ENCODE assay signal across 27 cellular contexts in genomic region chr16:27349276-27349675, GRCh38. TPM values are rescaled to one million over a fixed set of nuclear protein-coding genes. Genes with fewer than 3 reads are reported as not detected.
A peak's percentile ranks its signal among the peaks of the same experiment; 100 is the strongest.
DNase-seq lines count a peak whose midpoint lies in the region; ATAC-seq lines count a peak whose summit lies in the region.
"Had no signal": no experiment of that assay in that cellular context is flagged by ENCODE, and none has a peak within 500 bp of the region (broad histone marks: within the 10 kb centered on the region; RNA-seq: fewer than 3 reads in every experiment).

No MANE protein-coding gene starts in this region.

- POLR2A ChIA-PET in activated CD4-positive, alpha-beta T cell treated with anti-CD3 and anti-CD28 coated beads, Interleukin-2, amount 10 ng/mL, durations not matched to agents 7 days and 5 days (lab: Charles Lee), result no interaction called here
- POLR2A ChIA-PET in T-cell (lab: Charles Lee), result no interaction called here

- peaks cover 86% of the 10 kb centered on the region for H3K36me3 ChIP-seq in CD4-positive, CD25-positive, alpha-beta regulatory T cell (ENCODE audit: control insufficient read depth, insufficient read depth, low read length)

- no peak overlapping the region for H3K27ac ChIP-seq in CD4-positive, CD25-positive, alpha-beta regulatory T cell (ENCODE audit: insufficient read depth, low read length, poor library complexity, severe bottlenecking)
- H3K27ac ChIP-seq: colonic mucosa, upper lobe of right lung had no signal

- peaks cover 6% of the 10 kb centered on the region for H3K9me3 Mint-ChIP-seq in activated CD4-positive, alpha-beta T cell treated with anti-CD3 and anti-CD28 coated beads, Interleukin-2, amount 10 ng/mL, durations not matched to agents 7 days and 5 days
- no peaks in the 10 kb centered on the region for H3K9me3 Mint-ChIP-seq in CD4-positive, CD25-positive, alpha-beta regulatory T cell
- H3K9me3 Mint-ChIP-seq in T-cell, result no peaks in the 10 kb centered on the region
- H3K9me3 Mint-ChIP-seq in effector memory CD8-positive, alpha-beta T cell, result no peaks in the 10 kb centered on the region

- H3K4me1 Mint-ChIP-seq in activated CD4-positive, alpha-beta T cell treated with anti-CD3 and anti-CD28 coated beads, Interleukin-2, amount 10 ng/mL, durations not matched to agents 7 days and 5 days, result peaks cover 35% of the 10 kb centered on the region
- peaks cover 0 to 11% (median 8%) of the 10 kb centered on the region in 4 donors for H3K4me1 Mint-ChIP-seq in CD4-positive, CD25-positive, alpha-beta regulatory T cell
- peaks cover 2 to 34% (median 12%) of the 10 kb centered on the region in 3 donors for H3K4me1 Mint-ChIP-seq in T-cell
- H3K4me1 Mint-ChIP-seq in effector memory CD8-positive, alpha-beta T cell (ENCODE audit: low read depth in 2 of 2), result peaks cover 8 to 10% of the 10 kb centered on the region in 2 donors

- peak overlapping the region; percentile 15 for H3K27ac Mint-ChIP-seq in activated CD4-positive, alpha-beta T cell treated with anti-CD3 and anti-CD28 coated beads, Interleukin-2, amount 10 ng/mL, durations not matched to agents 7 days and 5 days
- H3K27ac Mint-ChIP-seq in CD4-positive, CD25-positive, alpha-beta regulatory T cell, result peak overlapping the region; percentile 32 to 67 (median 65)
- peak overlapping the region; percentile 50 to 69 for H3K27ac Mint-ChIP-seq in T-cell
- H3K27ac Mint-ChIP-seq in effector memory CD8-positive, alpha-beta T cell, result peak overlapping the region; percentile 48 to 66

- CTCF ChIA-PET in activated CD4-positive, alpha-beta T cell treated with anti-CD3 and anti-CD28 coated beads, Interleukin-2, amount 10 ng/mL, durations not matched to agents 7 days and 5 days (lab: Charles Lee), result interaction anchor here (0.6 to 2.2 kb wide), 2 partner anchors 114 to 309 kb away, joined by 3 to 8 read pairs; no protein-coding TSS in a partner anchor
- CTCF ChIA-PET in T-cell (lab: Charles Lee), result interaction anchor here in 1 of 2 donors (0.6 kb wide), 1 partner anchor 196 kb away, joined by 4 read pairs; no protein-coding TSS in a partner anchor

- H3K4me1 ChIP-seq in CD4-positive, CD25-positive, alpha-beta regulatory T cell (ENCODE audit: control insufficient read depth, insufficient read depth, low read length, poor library complexity, severe bottlenecking), result no peaks in the 10 kb centered on the region
- H3K4me1 ChIP-seq: colonic mucosa had no signal

- ATAC-seq in CD4-positive, CD25-positive, alpha-beta regulatory T cell (ENCODE audit: low read depth in 2 of 2), result no peak
- no peak for ATAC-seq in T-cell (replicated peaks in 1 of 4)
- no peak for ATAC-seq in effector memory CD8-positive, alpha-beta T cell (replicated peaks)
- ATAC-seq: left ventricle myocardium superior, Panc1, upper lobe of right lung had no signal

- no peaks in the 10 kb centered on the region for H3K27me3 ChIP-seq in CD4-positive, CD25-positive, alpha-beta regulatory T cell (ENCODE audit: control insufficient read depth, insufficient read depth, low read length)
- H3K27me3 ChIP-seq: colonic mucosa, upper lobe of right lung had no signal

- no peaks in the 10 kb centered on the region for H3K9me3 ChIP-seq in CD4-positive, CD25-positive, alpha-beta regulatory T cell (ENCODE audit: control insufficient read depth in 2 of 2, low read length in 2 of 2)
- H3K9me3 ChIP-seq: colonic mucosa, upper lobe of right lung had no signal

- H3K36me3 Mint-ChIP-seq in activated CD4-positive, alpha-beta T cell treated with anti-CD3 and anti-CD28 coated beads, Interleukin-2, amount 10 ng/mL, durations not matched to agents 7 days and 5 days (ENCODE audit: low read depth), result peaks cover 91% of the 10 kb centered on the region
- peaks cover 67% of the 10 kb centered on the region for H3K36me3 Mint-ChIP-seq in CD4-positive, CD25-positive, alpha-beta regulatory T cell
- peaks cover 80% of the 10 kb centered on the region for H3K36me3 Mint-ChIP-seq in T-cell
- peaks cover 64% of the 10 kb centered on the region for H3K36me3 Mint-ChIP-seq in effector memory CD8-positive, alpha-beta T cell (ENCODE audit: insufficient read depth)

- H3K4me3 Mint-ChIP-seq in activated CD4-positive, alpha-beta T cell treated with anti-CD3 and anti-CD28 coated beads, Interleukin-2, amount 10 ng/mL, durations not matched to agents 7 days and 5 days, result no peak overlapping the region
- no peak overlapping the region for H3K4me3 Mint-ChIP-seq in CD4-positive, CD25-positive, alpha-beta regulatory T cell
- no peak overlapping the region for H3K4me3 Mint-ChIP-seq in T-cell
- H3K4me3 Mint-ChIP-seq in effector memory CD8-positive, alpha-beta T cell, result no peak overlapping the region

- no peak for DNase-seq in activated CD4-positive, alpha-beta T cell treated with anti-CD3 and anti-CD28 coated beads, Interleukin-2, amount 10 ng/mL, durations not matched to agents 7 days and 5 days
- no peak for DNase-seq in activated CD4-positive, alpha-beta T cell treated with anti-CD3 and anti-CD28 coated beads for 4 hours
- no peak for DNase-seq in CD4-positive, CD25-positive, alpha-beta regulatory T cell
- DNase-seq in T-cell (no peak), GOT3 (lab: John Stamatoyannopoulos, UW) (no peak), activated gamma-delta T cell (lab: John Stamatoyannopoulos, UW) (no peak), DMS53 (lab: John Stamatoyannopoulos, UW) (no peak)
- DNase-seq in effector memory CD8-positive, alpha-beta T cell, result no peak
- DNase-seq: activated CD4-positive, CD25-positive, alpha-beta regulatory T cell treated with anti-CD3 and anti-CD28 coated beads, Interleukin-2, amount 50 U/mL, for 72 hours; activated gamma-delta T cell treated with Interleukin-2 at 50 U/mL for 16 hours; anterior cingulate cortex; colonic mucosa; COR-L47; DND-41; effector memory CD4-positive, alpha-beta T cell; islet precursor cell; KBM-7; left ventricle myocardium superior; NCI-H1105 treated with DMSO at 0.1 percent for 48 hours; NCI-H1930; NCI-H526 treated with DMSO at 0.1 percent for 48 hours; retina; SHP77; small intestine; SW 1271; upper lobe of right lung had no signal

- H3K4me3 ChIP-seq in CD4-positive, CD25-positive, alpha-beta regulatory T cell (ENCODE audit: low read depth, low read length), result no peak overlapping the region
- H3K4me3 ChIP-seq: colonic mucosa, upper lobe of right lung had no signal

- H3K27me3 Mint-ChIP-seq in activated CD4-positive, alpha-beta T cell treated with anti-CD3 and anti-CD28 coated beads, Interleukin-2, amount 10 ng/mL, durations not matched to agents 7 days and 5 days, result no peaks in the 10 kb centered on the region
- no peaks in the 10 kb centered on the region for H3K27me3 Mint-ChIP-seq in CD4-positive, CD25-positive, alpha-beta regulatory T cell
- H3K27me3 Mint-ChIP-seq in T-cell, result no peaks in the 10 kb centered on the region
- no peaks in the 10 kb centered on the region for H3K27me3 Mint-ChIP-seq in effector memory CD8-positive, alpha-beta T cell

RNA-seq across cellular contexts. Expression of gene IL4R, which starts 35.5 kb away (rescaled TPM):
- 100 to 1,000 TPM; 242 to 262 TPM for total RNA-seq in activated CD4-positive, alpha-beta T cell treated with anti-CD3 and anti-CD28 coated beads, Interleukin-2, amount 10 ng/mL, durations not matched to agents 7 days and 5 days
- total RNA-seq in CD4-positive, CD25-positive, alpha-beta regulatory T cell, result 160 TPM
- polyA plus RNA-seq in CD4-positive, CD25-positive, alpha-beta regulatory T cell, result 10 to 100 TPM; 21.2 to 32.4 (median 25.8) TPM
- 100 to 1,000 TPM; 186 to 281 (median 221) TPM for total RNA-seq in T-cell

RNA-seq across cellular contexts. Expression of gene IL21R, which starts 52.7 kb away (rescaled TPM):
- total RNA-seq in activated CD4-positive, alpha-beta T cell treated with anti-CD3 and anti-CD28 coated beads, Interleukin-2, amount 10 ng/mL, durations not matched to agents 7 days and 5 days, result 10 to 100 TPM; 44.4 to 45.6 TPM
- 63.1 TPM for total RNA-seq in CD4-positive, CD25-positive, alpha-beta regulatory T cell
- polyA plus RNA-seq in CD4-positive, CD25-positive, alpha-beta regulatory T cell, result 10 to 100 TPM; 34.3 to 50.7 (median 37.3) TPM
- 10 to 100 TPM; 35.6 to 44.3 (median 38.2) TPM for total RNA-seq in T-cell

Comparison
In these comparisons a context has a peak if more than half of its experiments do, and no peak if none do; other contexts are left out.
1. H3K27ac Mint-ChIP-seq: peak in every context shown above with its lines; median percentile 65 in CD4-positive, CD25-positive, alpha-beta regulatory T cell; 60 in T-cell; 57 in effector memory CD8-positive, alpha-beta T cell; 15 in activated CD4-positive, alpha-beta T cell treated with anti-CD3 and anti-CD28 coated beads, Interleukin-2, amount 10 ng/mL, durations not matched to agents 7 days and 5 days.